25 cellular contexts compared by ENCODE assay signal in genomic region chr5:77550416-77550815, GRCh38. TPM values are rescaled to one million over a fixed set of nuclear protein-coding genes. Genes with fewer than 3 reads are reported as not detected.
A peak's percentile ranks its signal among the peaks of the same experiment; 100 is the strongest.
DNase-seq lines count a peak whose midpoint lies in the region; FAIRE-seq and TF ChIP-seq lines count a peak whose summit lies in the region.
"Had no signal": no experiment of that assay in that cellular context is flagged by ENCODE, and none has a peak within 500 bp of the region (broad histone marks: within the 10 kb centered on the region; RNA-seq: fewer than 3 reads in every experiment).

No MANE protein-coding gene starts in this region.

- no peaks in the 10 kb centered on the region for H3K36me3 ChIP-seq in A673 (ENCODE audit: insufficient read depth, low read length, poor library complexity, severe bottlenecking)
- no peaks in the 10 kb centered on the region for H3K36me3 ChIP-seq in astrocyte (ENCODE audit: insufficient read depth, low read length)
- H3K36me3 ChIP-seq: BLaER1 treated with 17β-estradiol and CSF1 and Interleukin-3, amounts not matched to agents 10 nM and 100 nM had no signal

- H3K27me3 ChIP-seq in A673 (replicated peaks; ENCODE audit: insufficient read depth, low read depth, low read length, poor library complexity) (no peaks in the 10 kb centered on the region), astrocyte (ENCODE audit: insufficient read depth, low read length) (no peaks in the 10 kb centered on the region), dorsolateral prefrontal cortex (no peaks in the 10 kb centered on the region)
- H3K27me3 ChIP-seq: BLaER1 treated with 17β-estradiol and CSF1 and Interleukin-3, amounts not matched to agents 10 nM and 100 nM had no signal

- POLR2A ChIA-PET in A673 (lab: Charles Lee; ENCODE audit: low non-redundant PET): no interaction called here

- H3K27me3 Mint-ChIP-seq in astrocyte (ENCODE audit: low read depth, unreplicated experiment): no peaks in the 10 kb centered on the region

- H3K4me1 ChIP-seq in A673 (ENCODE audit: insufficient read depth, low read length, poor library complexity, severe bottlenecking) (no peaks in the 10 kb centered on the region), astrocyte (ENCODE audit: insufficient read depth, low read length) (no peaks in the 10 kb centered on the region)

- H3K79me2 ChIP-seq in astrocyte (ENCODE audit: insufficient read depth, low read length): no peaks in the 10 kb centered on the region

- H3K9me3 Mint-ChIP-seq in astrocyte (ENCODE audit: unreplicated experiment): peaks cover 5% of the 10 kb centered on the region

- intact Hi-C loops in A673 (cut with micrococcal nuclease; ENCODE audit: unreplicated experiment) (no loop called here), dorsolateral prefrontal cortex (cut with DNase I) (no loop called here)

- CTCF ChIA-PET in A673 (lab: Charles Lee): no interaction called here

- H3K4me1 Mint-ChIP-seq in astrocyte (ENCODE audit: low read depth, unreplicated experiment): no peaks in the 10 kb centered on the region
- H3K4me1 Mint-ChIP-seq: CD4-positive, alpha-beta memory T cell; IgD-negative memory B cell had no signal

- H3K9ac ChIP-seq in astrocyte (ENCODE audit: low read length): no peak overlapping the region
- H3K9ac ChIP-seq: BLaER1 treated with 17β-estradiol and CSF1 and Interleukin-3, amounts not matched to agents 10 nM and 100 nM had no signal

- H3K4me3 ChIP-seq in A673 (ENCODE audit: low read depth, low read length, poor library complexity, severe bottlenecking) (no peak overlapping the region), astrocyte (ENCODE audit: insufficient read depth, low read depth, low read length) (no peak overlapping the region), fibroblast of mammary gland (ENCODE audit: control insufficient read depth, low read depth, low read length) (no peak overlapping the region), dorsolateral prefrontal cortex (no peak overlapping the region)
- H3K4me3 ChIP-seq: BLaER1 treated with 17β-estradiol and CSF1 and Interleukin-3, amounts not matched to agents 10 nM and 100 nM; SK-N-MC had no signal

- FAIRE-seq in astrocyte (lab: Jason Lieb, UNC): no peak
- FAIRE-seq: GM19239, RCC 7860 had no signal

- no peak overlapping the region for H3K27ac Mint-ChIP-seq in astrocyte (ENCODE audit: unreplicated experiment)
- H3K27ac Mint-ChIP-seq: CD4-positive, alpha-beta memory T cell; IgD-negative memory B cell had no signal

- DNase-seq in A673 (ENCODE audit: low spot score) (peak; percentile 7), EL (peak; percentile 14), astrocyte (ENCODE audit: low read depth) (peak; percentile 66), fibroblast of mammary gland (ENCODE audit: low read depth) (peak; percentile 14), T-helper 2 cell (no peak), dorsolateral prefrontal cortex (no peak), HuH-7.5 (ENCODE audit: low spot score) (no peak)
- DNase-seq in activated CD4-positive, alpha-beta T cell treated with anti-CD3 and anti-CD28 coated beads, Interleukin-2, amount 50 U/mL, for 48 hours: no peak
- DNase-seq: AML-193; CD4-positive, alpha-beta memory T cell; COR-L47; GF-D8; MV-4-11; NCI-H1105; NCI-H1436 treated with DMSO at 0.1 percent for 48 hours; NCI-H187 treated with DMSO at 0.1 percent for 48 hours; NCI-H446; NCI-H524 treated with DMSO at 0.1 percent for 48 hours; NCI-H774; SIG-M5 had no signal

- H3K4me3 Mint-ChIP-seq in astrocyte (ENCODE audit: unreplicated experiment): no peak overlapping the region
- H3K4me3 Mint-ChIP-seq: CD4-positive, alpha-beta memory T cell; IgD-negative memory B cell had no signal

- no peak overlapping the region for H3K4me2 ChIP-seq in astrocyte (ENCODE audit: low read length)
- H3K4me2 ChIP-seq: BLaER1 treated with 17β-estradiol and CSF1 and Interleukin-3, amounts not matched to agents 10 nM and 100 nM had no signal

- no peaks in the 10 kb centered on the region for H4K20me1 ChIP-seq in astrocyte (ENCODE audit: insufficient read depth, low read length)
- H4K20me1 ChIP-seq: BLaER1 treated with 17β-estradiol and CSF1 and Interleukin-3, amounts not matched to agents 10 nM and 100 nM had no signal

- TF ChIP-seq CTCF in A673 (conservative IDR thresholded peaks at IDR 0.05; ENCODE audit: low read depth, low read length): no peak
- TF ChIP-seq CTCF in astrocyte (IDR thresholded peaks at IDR 0.05; ENCODE audit: insufficient read depth, low read depth, low read length): no peak
- TF ChIP-seq CTCF in fibroblast of mammary gland (conservative IDR thresholded peaks at IDR 0.05; ENCODE audit: control insufficient read depth, insufficient read depth, low read depth, low read length): no peak
- no peak for TF ChIP-seq CTCF in dorsolateral prefrontal cortex (IDR thresholded peaks at IDR 0.05 in 54 of 56, conservative IDR thresholded peaks at IDR 0.05 in 2 of 56; ENCODE audit: low read depth in 1 of 56, partially characterized antibody in 56 of 56)

- no peaks in the 10 kb centered on the region for H3K9me3 ChIP-seq in A673 (ENCODE audit: low read depth, low read length, poor library complexity, severe bottlenecking)
- H3K9me3 ChIP-seq in astrocyte (ENCODE audit: insufficient read depth, low read depth, low read length): no peaks in the 10 kb centered on the region

- no peaks in the 10 kb centered on the region for H3K36me3 Mint-ChIP-seq in astrocyte (ENCODE audit: low read depth, unreplicated experiment)
- H3K36me3 Mint-ChIP-seq: CD4-positive, alpha-beta memory T cell; IgD-negative memory B cell had no signal

- H3K27ac ChIP-seq in A673 (ENCODE audit: low read depth, low read length, poor library complexity, severe bottlenecking): no peak overlapping the region
- no peak overlapping the region for H3K27ac ChIP-seq in astrocyte (ENCODE audit: low read depth, low read length)
- H3K27ac ChIP-seq in dorsolateral prefrontal cortex: no peak overlapping the region
- H3K27ac ChIP-seq: BLaER1 treated with 17β-estradiol and CSF1 and Interleukin-3, amounts not matched to agents 10 nM and 100 nM; SK-N-MC had no signal

- no TSS peak for BruUV-seq in A673 (replicated peaks; lab: Mats Ljungman, UMichigan)

- no peak overlapping the region for H2AFZ ChIP-seq in astrocyte (ENCODE audit: low read depth, low read length)

RNA-seq across cellular contexts. Expression of gene WDR41, which starts 58.3 kb away (rescaled TPM):
- 30.4 and 36.6 TPM in 2 replicates for total RNA-seq in A673 (2021)
- total RNA-seq in astrocyte: 115 and 132 TPM in 2 replicates
- 10 to 100 TPM; 43.7 to 80.4 (median 60.8) TPM for total RNA-seq in dorsolateral prefrontal cortex

Comparison
In these comparisons a context has a peak if more than half of its experiments do, and no peak if none do; other contexts are left out.
1. DNase-seq: peak in A673 (single experiment), EL (single experiment), astrocyte (single experiment) and fibroblast of mammary gland (single experiment); none in T-helper 2 cell (0 of 5), dorsolateral prefrontal cortex (0 of 10), activated CD4-positive, alpha-beta T cell treated with anti-CD3 and anti-CD28 coated beads, Interleukin-2, amount 50 U/mL, for 48 hours (0 of 2) and HuH-7.5 (single experiment).